Comparison of ENCODE assay signal across 8 cellular contexts in the genomic region with DNA sequence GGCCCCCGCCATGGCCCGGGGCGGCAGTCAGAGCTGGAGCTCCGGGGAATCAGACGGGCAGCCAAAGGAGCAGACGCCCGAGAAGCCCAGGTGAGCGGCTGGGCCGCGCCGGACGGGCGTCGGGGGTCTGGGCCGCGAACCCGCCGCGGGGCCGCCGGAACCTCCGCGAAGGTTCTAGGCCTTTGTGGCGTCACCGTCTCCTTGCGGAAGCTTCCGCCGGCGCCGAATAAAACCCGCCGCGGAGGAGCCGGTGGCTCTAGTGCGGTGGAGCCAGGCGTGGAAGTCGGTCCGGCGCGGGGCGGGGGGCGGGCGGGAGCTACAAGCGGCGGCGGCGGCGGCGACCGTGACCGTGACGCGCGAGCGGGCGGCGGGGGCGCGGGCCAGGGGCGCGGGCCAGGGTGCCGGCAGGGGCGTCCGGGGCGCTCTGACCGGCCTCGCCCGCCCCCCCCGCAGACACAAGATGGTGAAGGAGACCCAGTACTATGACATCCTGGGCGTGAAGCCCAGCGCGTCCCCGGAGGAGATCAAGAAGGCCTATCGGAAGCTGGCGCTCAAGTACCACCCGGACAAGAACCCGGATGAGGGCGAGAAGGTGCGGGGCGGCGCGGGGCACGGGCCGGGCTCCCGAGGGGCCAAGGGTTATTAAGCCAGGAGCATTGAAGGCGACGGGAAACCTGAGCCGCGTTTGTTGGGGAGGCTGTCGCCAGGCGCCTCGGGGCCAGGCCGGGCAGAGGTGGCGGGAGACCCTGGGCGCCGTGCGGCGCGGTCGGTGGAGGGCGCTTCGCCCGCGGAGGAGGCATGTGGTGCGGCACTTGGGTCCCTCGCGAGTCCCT. TPM values are rescaled to one million over a fixed set of nuclear protein-coding genes. Genes with fewer than 3 reads are reported as not detected.
DNase-seq lines count a peak whose midpoint lies in the region; ATAC-seq and TF ChIP-seq lines count a peak whose summit lies in the region.

A gene (plus strand): TSS at position 259 of the 833 bp plus-strand sequence. CDS start 202 bp downstream, at position 461.

- H3K4me1 Mint-ChIP-seq in HFFc6 (ENCODE audit: low read depth), result peaks cover 11% of the 10 kb centered on the region

- H3K27me3 Mint-ChIP-seq in HFFc6 (ENCODE audit: insufficient read depth), result peaks cover 32% of the 10 kb centered on the region

- no peak within 1 kb of the TSS for H3K27ac ChIP-seq in WERI-Rb-1

- H3K27me3 ChIP-seq in WERI-Rb-1 (ENCODE audit: insufficient read depth, low read depth, severe bottlenecking), result no peaks in the 10 kb centered on the region

- H3K36me3 Mint-ChIP-seq in HFFc6 (ENCODE audit: low read depth), result no peaks in the 10 kb centered on the region

- H3K4me3 ChIP-seq in cardiac fibroblast (replicated peaks in 1 of 2; ENCODE audit: low read depth in 2 of 2, low read length in 2 of 2) (peak within 1 kb of the TSS; percentile 54 to 55), WERI-Rb-1 (ENCODE audit: low read depth, low read length) (no peak within 1 kb of the TSS)

- H3K27ac Mint-ChIP-seq in HFFc6, result no peak within 1 kb of the TSS

- no peak for ATAC-seq in GM21717 (IDR thresholded peaks at IDR 0.05; ENCODE audit: unreplicated experiment)

- H3K9me3 Mint-ChIP-seq in HFFc6, result no peaks in the 10 kb centered on the region

- no peak within 1 kb of the TSS; the same call in 1 of the 2 replicates for H3K4me3 Mint-ChIP-seq in HFFc6

- no peaks in the 10 kb centered on the region for H3K36me3 ChIP-seq in WERI-Rb-1

- no peaks in the 10 kb centered on the region for H3K9me3 ChIP-seq in WERI-Rb-1 (ENCODE audit: severe bottlenecking)

- DNase-seq in GM20000 (ENCODE audit: low spot score) (peak; percentile 85), cardiac fibroblast (ENCODE audit: low read depth in 2 of 2) (peak; percentile 32 to 58), iris pigment epithelial cell (ENCODE audit: low read depth) (peak; percentile 47), WERI-Rb-1 (no peak), HFFc6 (no peak)
- DNase-seq in activated CD4-positive, CD25-positive, alpha-beta regulatory T cell treated with anti-CD3 and anti-CD28 coated beads, Interleukin-2, amount 50 U/mL, for 16 hours (ENCODE audit: low read depth, low spot score), result peak; percentile 21
- DNase-seq in stimulated activated CD4-positive, alpha-beta T cell treated with anti-CD3 and anti-CD28 coated beads, Interleukin-15, amount 100 ng/mL, for 48 hours (ENCODE audit: low read depth in 2 of 2), result peak; percentile 25 to 36

- TF ChIP-seq CTCF in GM20000 (IDR thresholded peaks at IDR 0.05; ENCODE audit: extremely low read depth, missing control alignments), result peak; percentile 8
- TF ChIP-seq CTCF in cardiac fibroblast (IDR thresholded peaks at IDR 0.05; ENCODE audit: low read depth, low read length), result no peak
- no peak for TF ChIP-seq CTCF in WERI-Rb-1 (IDR thresholded peaks at IDR 0.05; ENCODE audit: low read depth, low read length)
- TF ChIP-seq CTCF in HFFc6 (IDR thresholded peaks at IDR 0.05), result no peak

RNA-seq across cellular contexts. Expression of the gene that starts here (rescaled TPM):
- under 1 TPM in 5 of 6 experiments, not detected in 1; 0.14 to 0.38 (median 0.17) TPM for total RNA-seq in HFFc6 (2021; fragmentation: NEBNext Ultra II Directional; extraction: Animal tissue kit (Norgen Biotek cat#: 25700))

Comparison
In these comparisons a context has a peak if more than half of its experiments do, and no peak if none do; other contexts are left out.
1. DNase-seq: peak in GM20000 (single experiment), activated CD4-positive, CD25-positive, alpha-beta regulatory T cell treated with anti-CD3 and anti-CD28 coated beads, Interleukin-2, amount 50 U/mL, for 16 hours (single experiment), cardiac fibroblast (2 of 2), iris pigment epithelial cell (single experiment) and stimulated activated CD4-positive, alpha-beta T cell treated with anti-CD3 and anti-CD28 coated beads, Interleukin-15, amount 100 ng/mL, for 48 hours (2 of 2); none in WERI-Rb-1 (single experiment) and HFFc6 (single experiment).